9 cellular contexts compared by ENCODE assay signal in genomic region chr1:225468270-225469020, GRCh38. TPM values are rescaled to one million over a fixed set of nuclear protein-coding genes. Genes with fewer than 3 reads are reported as not detected.
DNase-seq lines count a peak whose midpoint lies in the region; ATAC-seq and TF ChIP-seq lines count a peak whose summit lies in the region.
"Had no signal": no experiment of that assay in that cellular context is flagged by ENCODE, and none has a peak within 500 bp of the region (broad histone marks: within the 10 kb centered on the region; RNA-seq: fewer than 3 reads in every experiment).

No MANE protein-coding gene starts in this region.

- TF ChIP-seq CTCF in left lung (IDR thresholded peaks at IDR 0.05) (no peak), GM13977 (IDR thresholded peaks at IDR 0.05; ENCODE audit: extremely low read depth, insufficient read depth, missing control alignments) (no peak)

- H3K27ac ChIP-seq in left lung (peak overlapping the region; percentile 92 to 98), thymus (ENCODE audit: low read depth) (peak overlapping the region; percentile 100)

- ATAC-seq in left lung, result no peak
- no peak for ATAC-seq in GM19395 (IDR thresholded peaks at IDR 0.05; ENCODE audit: unreplicated experiment)

- H3K27me3 ChIP-seq in left lung (no peaks in the 10 kb centered on the region), thymus (ENCODE audit: control insufficient read depth, insufficient read depth) (no peaks in the 10 kb centered on the region)

- peak; percentile 31 for DNase-seq in activated naive CD4-positive, alpha-beta T cell treated with Interleukin-2 at 50 U/mL for 16 hours
- DNase-seq in activated naive CD4-positive, alpha-beta T cell treated with anti-CD3 and anti-CD28 coated beads, Interleukin-2, amount 50 U/mL, for 16 hours, result no peak
- peak; percentile 75 for DNase-seq in activated CD8-positive, alpha-beta memory T cell treated with anti-CD3 and anti-CD28 coated beads for 24 hours
- DNase-seq in left lung, result peak in 1 of 2 donors; percentile 26
- DNase-seq in GM13977 (ENCODE audit: low spot score), result no peak
- no peak for DNase-seq in SKM-1 treated with dmso at 0.1 percent for 144 hours (lab: John Stamatoyannopoulos, UW; ENCODE audit: unreplicated experiment)
- DNase-seq: NCI-H2081 treated with DMSO at 0.1 percent for 48 hours had no signal

- H3K36me3 ChIP-seq in left lung (no peaks in the 10 kb centered on the region), thymus (ENCODE audit: control insufficient read depth, insufficient read depth) (no peaks in the 10 kb centered on the region)

- H3K4me1 ChIP-seq in left lung, result peaks cover 6 to 27% of the 10 kb centered on the region in 2 donors
- H3K4me1 ChIP-seq in thymus (ENCODE audit: control insufficient read depth, insufficient read depth, low read length), result peaks cover 13% of the 10 kb centered on the region

- H3K9me3 ChIP-seq in left lung, result no peaks in the 10 kb centered on the region
- no peaks in the 10 kb centered on the region for H3K9me3 ChIP-seq in thymus (ENCODE audit: control insufficient read depth)

- H3K4me3 ChIP-seq in left lung, result peak overlapping the region in 1 of 2 donors; percentile 47
- peak overlapping the region; percentile 70 for H3K4me3 ChIP-seq in thymus (ENCODE audit: low read length)

- intact Hi-C loops in left lung (cut with DNase I), result no loop called here

- 80% methylated on average over 10 of the region's 10 CpGs for WGBS in thymus

- in situ Hi-C loops in GM13977 (cut with MboI; ENCODE audit: low pct_unique_long_range_greater_than_20kb, low sequenced_read_pairs, unreplicated experiment), result no loop called here

RNA-seq across cellular contexts. Expression of gene LBR, which starts 40.6 kb away (rescaled TPM):
- total RNA-seq in left lung, result 10 to 100 TPM; 42.4 to 75.0 TPM
- polyA plus RNA-seq in thymus, result 71.1 TPM

Comparison
In these comparisons a context has a peak if more than half of its experiments do, and no peak if none do; other contexts are left out.
1. DNase-seq: peak in activated naive CD4-positive, alpha-beta T cell treated with Interleukin-2 at 50 U/mL for 16 hours (single experiment) and activated CD8-positive, alpha-beta memory T cell treated with anti-CD3 and anti-CD28 coated beads for 24 hours (single experiment); none in activated naive CD4-positive, alpha-beta T cell treated with anti-CD3 and anti-CD28 coated beads, Interleukin-2, amount 50 U/mL, for 16 hours (single experiment), GM13977 (single experiment) and SKM-1 treated with dmso at 0.1 percent for 144 hours (single experiment).